Comparison of ENCODE assay signal across 8 cellular contexts in the genomic region with DNA sequence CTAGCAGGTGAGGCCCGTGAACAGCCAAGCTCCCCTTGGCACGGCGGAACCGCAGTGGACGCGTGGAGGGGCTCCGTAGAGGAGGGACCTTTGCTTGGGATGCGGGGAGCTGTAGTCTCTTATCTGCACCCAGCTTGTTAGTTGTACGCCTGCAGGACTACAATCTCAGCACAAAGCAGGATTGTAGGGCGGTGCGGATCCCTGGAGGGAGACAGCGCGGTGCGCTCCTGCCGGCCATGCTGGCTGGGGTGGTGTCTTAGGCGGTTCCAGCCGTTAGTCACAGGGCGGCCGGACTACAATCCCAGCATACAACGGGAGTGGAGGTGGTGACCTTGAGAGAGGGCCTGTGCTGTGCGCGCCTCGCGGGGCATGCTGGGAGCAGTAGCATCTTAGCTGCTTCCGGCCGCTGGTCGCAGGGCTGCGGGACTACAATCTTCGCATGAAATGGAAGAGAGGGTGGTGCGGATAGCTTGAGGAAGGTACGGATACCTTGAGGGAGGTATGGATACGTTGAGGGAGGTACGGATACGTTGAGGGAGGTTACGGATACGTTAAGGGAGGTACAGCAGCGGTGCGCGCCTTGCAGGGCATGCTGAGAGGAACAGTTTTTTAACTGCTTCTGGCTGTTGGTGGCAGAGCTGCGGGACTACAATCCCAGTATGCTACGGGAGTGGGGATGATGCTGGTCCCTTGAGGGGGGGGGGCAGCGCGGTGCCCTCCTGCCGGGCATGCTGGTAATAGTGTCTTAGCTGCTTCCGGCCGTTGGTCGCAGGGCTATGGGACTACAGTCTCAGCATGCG.
DNase-seq lines count a peak whose midpoint lies in the region; ATAC-seq and TF ChIP-seq lines count a peak whose summit lies in the region.

No MANE protein-coding gene starts in this region.

- H3K4me3 ChIP-seq in AG10803 (ENCODE audit: low read length): peak overlapping the region; percentile 99
- peak overlapping the region; percentile 95 for H3K4me3 ChIP-seq in choroid plexus epithelial cell (ENCODE audit: low read depth, low read length)
- H3K4me3 ChIP-seq in kidney epithelial cell (ENCODE audit: low read depth, low read length): peak overlapping the region; percentile 98

- H3K36me3 ChIP-seq in kidney epithelial cell (ENCODE audit: control insufficient read depth, insufficient read depth, low read length): no peaks in the 10 kb centered on the region

- ATAC-seq in GM19035 (IDR thresholded peaks at IDR 0.05; ENCODE audit: unreplicated experiment): peak; percentile 92
- peak; percentile 94 for ATAC-seq in HG03342 (IDR thresholded peaks at IDR 0.05; ENCODE audit: unreplicated experiment)

- no peak; the same call in 1 of the 2 replicates for TF ChIP-seq CTCF in AG10803 (conservative IDR thresholded peaks at IDR 0.05; ENCODE audit: low read length)
- TF ChIP-seq CTCF in choroid plexus epithelial cell (conservative IDR thresholded peaks at IDR 0.05; ENCODE audit: low read depth, low read length): no peak
- no peak for TF ChIP-seq CTCF in kidney epithelial cell (IDR thresholded peaks at IDR 0.05; ENCODE audit: insufficient read depth, low read length, poor library complexity, severe bottlenecking)

- DNase-seq in AG10803 (ENCODE audit: low read depth) (peak; percentile 93), NCI-H446 (lab: John Stamatoyannopoulos, UW) (peak; percentile 73 to 93), choroid plexus epithelial cell (ENCODE audit: low read depth) (peak; percentile 97), kidney epithelial cell (ENCODE audit: low read depth) (peak; percentile 82)
- peak; percentile 84 for DNase-seq in activated CD4-positive, alpha-beta T cell treated with anti-CD3 and anti-CD28 coated beads for 1 hour
- peak; percentile 93 for DNase-seq in stimulated activated CD4-positive, alpha-beta T cell treated with anti-CD3 and anti-CD28 coated beads, Interleukin-15, amount 100 ng/mL, for 24 hours

- no peaks in the 10 kb centered on the region for H3K27me3 ChIP-seq in kidney epithelial cell (ENCODE audit: control insufficient read depth, insufficient read depth, low read length)

Comparison
In these comparisons a context has a peak if more than half of its experiments do, and no peak if none do; other contexts are left out.
1. Peak in every context shown above with its lines: DNase-seq, ATAC-seq and H3K4me3 ChIP-seq.